In the genomic region with DNA sequence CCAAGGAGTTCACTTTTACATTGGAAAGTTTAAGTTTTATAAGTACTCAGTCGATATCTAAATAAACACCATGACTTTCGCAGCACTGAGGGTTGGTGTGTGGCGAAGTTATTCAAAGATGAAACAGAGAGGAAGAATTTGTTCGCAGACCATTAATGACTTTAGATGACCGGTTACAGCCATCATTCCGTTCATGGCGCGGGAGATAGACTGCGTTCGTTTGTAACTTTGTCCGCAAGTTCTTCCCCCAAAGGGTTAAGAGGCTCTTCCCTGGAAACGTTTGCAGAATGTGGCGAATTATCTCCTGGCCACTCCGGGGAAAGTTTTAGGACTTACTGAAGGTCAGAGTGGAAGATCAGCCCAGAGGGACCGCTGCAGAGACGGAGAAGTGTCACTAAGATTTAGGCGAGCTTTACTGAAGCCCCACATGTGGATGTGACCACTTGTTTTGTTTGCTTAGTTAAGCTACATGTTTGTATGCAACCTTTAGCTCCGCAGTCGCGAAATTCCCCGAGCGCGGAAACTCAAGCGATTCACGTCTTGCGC, we compare ENCODE assay signal across 9 cellular contexts. TPM values are rescaled to one million over a fixed set of nuclear protein-coding genes. Genes with fewer than 3 reads are reported as not detected.
DNase-seq lines count a peak whose midpoint lies in the region; TF ChIP-seq lines count a peak whose summit lies in the region.
"Had no signal": no experiment of that assay in that cellular context is flagged by ENCODE, and none has a peak within 500 bp of the region (broad histone marks: within the 10 kb centered on the region; RNA-seq: fewer than 3 reads in every experiment).

No MANE protein-coding gene starts in this region.

- no peaks in the 10 kb centered on the region for H3K9me3 Mint-ChIP-seq in T-helper 1 cell treated with Interleukin-12 subunit alpha and Interleukin-12 subunit beta and Interleukin-4 antibody, amounts not matched to agents 30 μg/mL and 1 μg/mL, for 36 hours

- peaks cover 10 to 12% of the 10 kb centered on the region in 2 experiments; a peak in 1 of 4 replicates for H3K4me1 ChIP-seq in SK-N-SH (ENCODE audit: control insufficient read depth in 1 of 2, insufficient read depth in 2 of 2, low read depth in 1 of 2, low read length in 1 of 2)

- H3F3A ChIP-seq in SK-N-SH (replicated peaks; ENCODE audit: insufficient read depth): peaks cover 36% of the 10 kb centered on the region

- peaks cover 84% of the 10 kb centered on the region for H3K27me3 Mint-ChIP-seq in T-helper 1 cell treated with Interleukin-12 subunit alpha and Interleukin-12 subunit beta and Interleukin-4 antibody, amounts not matched to agents 30 μg/mL and 1 μg/mL, for 36 hours (ENCODE audit: low read depth)

- peaks cover 10 to 11% of the 10 kb centered on the region in 2 experiments for H3K36me3 ChIP-seq in SK-N-SH (replicated peaks in 1 of 2; ENCODE audit: control insufficient read depth in 1 of 2, insufficient read depth in 2 of 2, low read length in 1 of 2)

- H3K9ac ChIP-seq in SK-N-SH: peak overlapping the region; percentile 60

- TF ChIP-seq EP300 in SK-N-SH (IDR thresholded peaks at IDR 0.05; ENCODE audit: borderline replicate concordance in 1 of 2, low read depth in 1 of 2, low read length in 1 of 2): no peak

- TF ChIP-seq RAD21 in SK-N-SH (IDR thresholded peaks at IDR 0.05; ENCODE audit: low read length): no peak

- H3K9me2 ChIP-seq in SK-N-SH: no peaks in the 10 kb centered on the region

- peaks cover 16% of the 10 kb centered on the region for H3K4me1 Mint-ChIP-seq in T-helper 1 cell treated with Interleukin-12 subunit alpha and Interleukin-12 subunit beta and Interleukin-4 antibody, amounts not matched to agents 30 μg/mL and 1 μg/mL, for 36 hours (ENCODE audit: low read depth)

- H4K20me1 ChIP-seq in SK-N-SH (ENCODE audit: insufficient read depth): peaks cover 11% of the 10 kb centered on the region

- peaks cover 2% of the 10 kb centered on the region for H3K36me3 Mint-ChIP-seq in T-helper 1 cell treated with Interleukin-12 subunit alpha and Interleukin-12 subunit beta and Interleukin-4 antibody, amounts not matched to agents 30 μg/mL and 1 μg/mL, for 36 hours (ENCODE audit: low read depth)

- TF ChIP-seq CTCF in SK-N-SH (IDR thresholded peaks at IDR 0.05): no peak
- no peak for TF ChIP-seq CTCF in fibroblast of the aortic adventitia (IDR thresholded peaks at IDR 0.05; ENCODE audit: insufficient read depth, low read length)

- peak overlapping the region; percentile 75 for H2AFZ ChIP-seq in SK-N-SH (ENCODE audit: low read depth)

- H3K27me3 ChIP-seq in SK-N-SH (ENCODE audit: insufficient read depth): no peaks in the 10 kb centered on the region

- CTCF ChIA-PET in SK-N-SH (lab: Yijun Ruan, JAX): interaction anchor here (0.6 to 2.9 kb wide), 61 partner anchors 9 to 1233 kb away, joined by 3 to 42 read pairs (median 5); a partner anchor contains a TSS

- 7% methylated on average over 24 of the region's 26 CpGs for WGBS in SK-N-SH (ENCODE audit: low lambda C conversion rate)

- H3K4me3 Mint-ChIP-seq in T-helper 1 cell treated with Interleukin-12 subunit alpha and Interleukin-12 subunit beta and Interleukin-4 antibody, amounts not matched to agents 30 μg/mL and 1 μg/mL, for 36 hours: peak overlapping the region; percentile 36

- peak overlapping the region; percentile 95 for H3K4me2 ChIP-seq in SK-N-SH

- H3K4me3 ChIP-seq in SK-N-SH (ENCODE audit: low read depth in 2 of 2, low read length in 1 of 2) (peak overlapping the region; percentile 53 to 74), fibroblast of the aortic adventitia (ENCODE audit: low read depth, low read length) (peak overlapping the region; percentile 48)

- H3K9me3 ChIP-seq in SK-N-SH: no peaks in the 10 kb centered on the region

- H3K27ac ChIP-seq in SK-N-SH (ENCODE audit: low read depth in 2 of 2, low read length in 1 of 2): peak overlapping the region; percentile 53 to 93; a peak in 2 of 4 replicates

- peaks cover 32% of the 10 kb centered on the region for H3K79me2 ChIP-seq in SK-N-SH (ENCODE audit: insufficient read depth)

- peak overlapping the region; percentile 53 for H3K27ac Mint-ChIP-seq in T-helper 1 cell treated with Interleukin-12 subunit alpha and Interleukin-12 subunit beta and Interleukin-4 antibody, amounts not matched to agents 30 μg/mL and 1 μg/mL, for 36 hours

- DNase-seq in T-helper 1 cell: no peak
- DNase-seq in SK-N-SH: no peak
- no peak for DNase-seq in fibroblast of the aortic adventitia (ENCODE audit: low read depth)
- peak; percentile 16 for DNase-seq in renal cortical epithelial cell (ENCODE audit: low read depth)
- DNase-seq in SIG-M5 (lab: John Stamatoyannopoulos, UW): no peak
- no peak for DNase-seq in HuH-7.5 (ENCODE audit: low spot score)
- DNase-seq in DMS153 treated with DMSO at 0.1 percent for 48 hours (lab: John Stamatoyannopoulos, UW; ENCODE audit: unreplicated experiment): no peak
- DNase-seq: NCI-H1436 treated with DMSO at 0.1 percent for 48 hours had no signal

- POLR2A ChIA-PET in SK-N-SH (lab: Yijun Ruan, JAX): no interaction called here

TF ChIP-seq in SK-N-SH, 30 proteins besides CTCF, POLR2A, EP300 and RAD21:
- TF ChIP-seq, protein P1, sequence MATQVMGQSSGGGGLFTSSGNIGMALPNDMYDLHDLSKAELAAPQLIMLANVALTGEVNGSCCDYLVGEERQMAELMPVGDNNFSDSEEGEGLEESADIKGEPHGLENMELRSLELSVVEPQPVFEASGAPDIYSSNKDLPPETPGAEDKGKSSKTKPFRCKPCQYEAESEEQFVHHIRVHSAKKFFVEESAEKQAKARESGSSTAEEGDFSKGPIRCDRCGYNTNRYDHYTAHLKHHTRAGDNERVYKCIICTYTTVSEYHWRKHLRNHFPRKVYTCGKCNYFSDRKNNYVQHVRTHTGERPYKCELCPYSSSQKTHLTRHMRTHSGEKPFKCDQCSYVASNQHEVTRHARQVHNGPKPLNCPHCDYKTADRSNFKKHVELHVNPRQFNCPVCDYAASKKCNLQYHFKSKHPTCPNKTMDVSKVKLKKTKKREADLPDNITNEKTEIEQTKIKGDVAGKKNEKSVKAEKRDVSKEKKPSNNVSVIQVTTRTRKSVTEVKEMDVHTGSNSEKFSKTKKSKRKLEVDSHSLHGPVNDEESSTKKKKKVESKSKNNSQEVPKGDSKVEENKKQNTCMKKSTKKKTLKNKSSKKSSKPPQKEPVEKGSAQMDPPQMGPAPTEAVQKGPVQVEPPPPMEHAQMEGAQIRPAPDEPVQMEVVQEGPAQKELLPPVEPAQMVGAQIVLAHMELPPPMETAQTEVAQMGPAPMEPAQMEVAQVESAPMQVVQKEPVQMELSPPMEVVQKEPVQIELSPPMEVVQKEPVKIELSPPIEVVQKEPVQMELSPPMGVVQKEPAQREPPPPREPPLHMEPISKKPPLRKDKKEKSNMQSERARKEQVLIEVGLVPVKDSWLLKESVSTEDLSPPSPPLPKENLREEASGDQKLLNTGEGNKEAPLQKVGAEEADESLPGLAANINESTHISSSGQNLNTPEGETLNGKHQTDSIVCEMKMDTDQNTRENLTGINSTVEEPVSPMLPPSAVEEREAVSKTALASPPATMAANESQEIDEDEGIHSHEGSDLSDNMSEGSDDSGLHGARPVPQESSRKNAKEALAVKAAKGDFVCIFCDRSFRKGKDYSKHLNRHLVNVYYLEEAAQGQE (IDR thresholded peaks at IDR 0.05; ENCODE audit: low read depth, low read length): no peak
- TF ChIP-seq, protein P2, sequence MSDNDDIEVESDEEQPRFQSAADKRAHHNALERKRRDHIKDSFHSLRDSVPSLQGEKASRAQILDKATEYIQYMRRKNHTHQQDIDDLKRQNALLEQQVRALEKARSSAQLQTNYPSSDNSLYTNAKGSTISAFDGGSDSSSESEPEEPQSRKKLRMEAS (IDR thresholded peaks at IDR 0.05; ENCODE audit: low read depth): peak; percentile 5; the same call in 1 of the 2 replicates
- TF ChIP-seq FOSL2 (IDR thresholded peaks at IDR 0.05; ENCODE audit: borderline replicate concordance, low read depth) (0 out of 2 replicates have a peak, but pooled peaks have one; percentile 6), TAF1 (IDR thresholded peaks at IDR 0.05; ENCODE audit: borderline replicate concordance, low read depth, low read length) (no peak)

RNA-seq across cellular contexts. Expression of a gene that starts 2.2 kb away (rescaled TPM):
- 39.6 and 73.9 TPM in 2 replicates for polyA plus RNA-seq in SK-N-SH (2012; rRNA removed)
- polyA plus RNA-seq in SK-N-SH (2012; cell fraction: cytosol; rRNA removed): 71.2 and 72.6 TPM in 2 replicates
- polyA plus RNA-seq in SK-N-SH (2012; cell fraction: nucleus; rRNA removed): 48.7 and 52.6 TPM in 2 replicates
- total RNA-seq in fibroblast of the aortic adventitia (ENCODE audit: low replicate concordance): 0.74 and 4.2 TPM in 2 replicates
- total RNA-seq in renal cortical epithelial cell: 7.3 and 9.6 TPM in 2 replicates

RNA-seq across cellular contexts. Expression of a gene that starts 47.5 kb away (rescaled TPM):
- 458 and 492 TPM in 2 replicates for polyA plus RNA-seq in SK-N-SH (2012; rRNA removed)
- polyA plus RNA-seq in SK-N-SH (2012; cell fraction: cytosol; rRNA removed): 622 and 790 TPM in 2 replicates
- 127 and 171 TPM in 2 replicates for polyA plus RNA-seq in SK-N-SH (2012; cell fraction: nucleus; rRNA removed)
- total RNA-seq in fibroblast of the aortic adventitia (ENCODE audit: low replicate concordance): 393 and 484 TPM in 2 replicates
- total RNA-seq in renal cortical epithelial cell: 267 and 336 TPM in 2 replicates
